ENCODE assay signal across 25 cellular contexts in the genomic region with DNA sequence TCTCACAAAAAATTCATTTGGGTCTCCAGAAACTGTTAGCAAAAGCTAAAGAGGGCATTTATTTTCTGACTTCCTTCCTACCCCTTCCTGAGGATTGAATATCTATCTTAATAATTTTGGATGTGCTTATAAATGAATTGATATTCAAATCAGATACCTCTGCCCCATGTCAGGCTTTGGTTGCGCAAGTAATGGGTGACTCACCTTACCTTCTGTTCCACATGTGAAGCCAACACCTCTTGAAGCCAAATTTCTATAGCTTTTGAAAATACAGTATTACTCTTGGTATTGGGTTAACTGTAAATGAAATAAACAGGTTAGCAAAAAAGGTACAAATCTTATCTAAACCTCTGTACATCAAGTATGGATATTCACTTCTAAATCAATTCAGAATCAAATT.
"Had no signal": no experiment of that assay in that cellular context is flagged by ENCODE, and none has a peak within 500 bp of the region (broad histone marks: within the 10 kb centered on the region; RNA-seq: fewer than 3 reads in every experiment).

No MANE protein-coding gene starts in this region.

- ATAC-seq: mucosa of descending colon; naive thymus-derived CD4-positive, alpha-beta T cell; natural killer cell treated with Interleukin-12 subunit alpha and Interleukin-12 subunit beta and Interleukin-15 and Interleukin-18, amount 100 ng/mL, for 72 hours; right lobe of liver; stimulated activated memory B cell treated with anti-CD40 and anti-IgM and Interleukin-4, amounts not matched to agents 10 μg/mL and 1 μg/mL and 100 μg/mL, for 72 hours; stimulated activated naive CD8-positive, alpha-beta T cell treated with anti-CD3 and anti-CD28 coated beads, Interleukin-15, Interleukin-2, amounts not matched to agents 100 U/mL and 50 U/mL, for 24 hours had no signal

- DNase-seq: islet precursor cell; left ventricle myocardium inferior; midbrain; mucosa of descending colon; naive thymus-derived CD4-positive, alpha-beta T cell; ovary; right lobe of liver; stimulated activated CD4-positive, alpha-beta T cell treated with anti-CD3 and anti-CD28 coated beads, Interleukin-1b, Interleukin-23, amount 100 ng/mL, for 48 hours; stimulated activated CD4-positive, alpha-beta T cell treated with anti-CD3 and anti-CD28 coated beads, Interleukin-2, amount 100 ng/mL, for 48 hours; stimulated activated CD4-positive, alpha-beta T cell treated with anti-CD3 and anti-CD28 coated beads, Interleukin-4, amount 100 ng/mL, for 4 hours; stimulated activated CD8-positive, alpha-beta memory T cell treated with anti-CD3 and anti-CD28 coated beads, Interleukin-4, amount 100 ng/mL, for 48 hours; stimulated activated naive CD8-positive, alpha-beta T cell treated with anti-CD3 and anti-CD28 coated beads, Interleukin-15, Interleukin-2, amounts not matched to agents 100 U/mL and 50 U/mL, for 24 hours; stomach; testis; thyroid gland; transverse colon; upper lobe of left lung had no signal

- H3K9me3 ChIP-seq: left ventricle myocardium inferior, mucosa of descending colon, ovary, right atrium auricular region, right lobe of liver, stomach, testis, thyroid gland, transverse colon, upper lobe of left lung, vagina had no signal

- H3K27me3 Mint-ChIP-seq: progenitor cell of endocrine pancreas; stimulated activated memory B cell treated with anti-CD40 and anti-IgM and Interleukin-4, amounts not matched to agents 10 μg/mL and 1 μg/mL and 100 μg/mL, for 72 hours had no signal

- H3K4me1 ChIP-seq: right lobe of liver, testis, thyroid gland had no signal

- H3K4me3 ChIP-seq: left ventricle myocardium inferior, lung, mucosa of descending colon, ovary, right atrium auricular region, right lobe of liver, smooth muscle cell, stomach, testis, thyroid gland, transverse colon, upper lobe of left lung, vagina had no signal

- H3K9me3 Mint-ChIP-seq: memory B cell; naive thymus-derived CD4-positive, alpha-beta T cell; natural killer cell treated with Interleukin-12 subunit alpha and Interleukin-12 subunit beta and Interleukin-15 and Interleukin-18, amount 100 ng/mL, for 72 hours; stimulated activated memory B cell treated with anti-CD40 and anti-IgM and Interleukin-4, amounts not matched to agents 10 μg/mL and 1 μg/mL and 100 μg/mL, for 72 hours had no signal

- H3K27me3 ChIP-seq: ovary, right atrium auricular region, right lobe of liver, stomach, testis, thyroid gland, transverse colon, upper lobe of left lung, vagina had no signal

- H3K27ac ChIP-seq: left ventricle myocardium inferior, ovary, right atrium auricular region, right lobe of liver, stomach, testis, thyroid gland, transverse colon, upper lobe of left lung, vagina had no signal

- H3K27ac Mint-ChIP-seq: memory B cell; naive thymus-derived CD4-positive, alpha-beta T cell; natural killer cell treated with Interleukin-12 subunit alpha and Interleukin-12 subunit beta and Interleukin-15 and Interleukin-18, amount 100 ng/mL, for 72 hours; progenitor cell of endocrine pancreas; stimulated activated memory B cell treated with anti-CD40 and anti-IgM and Interleukin-4, amounts not matched to agents 10 μg/mL and 1 μg/mL and 100 μg/mL, for 72 hours had no signal

- H3K36me3 Mint-ChIP-seq: memory B cell; naive thymus-derived CD4-positive, alpha-beta T cell; natural killer cell treated with Interleukin-12 subunit alpha and Interleukin-12 subunit beta and Interleukin-15 and Interleukin-18, amount 100 ng/mL, for 72 hours; stimulated activated memory B cell treated with anti-CD40 and anti-IgM and Interleukin-4, amounts not matched to agents 10 μg/mL and 1 μg/mL and 100 μg/mL, for 72 hours had no signal

- H3K4me1 Mint-ChIP-seq: memory B cell; naive thymus-derived CD4-positive, alpha-beta T cell; stimulated activated memory B cell treated with anti-CD40 and anti-IgM and Interleukin-4, amounts not matched to agents 10 μg/mL and 1 μg/mL and 100 μg/mL, for 72 hours had no signal

- H3K4me3 Mint-ChIP-seq: memory B cell; naive thymus-derived CD4-positive, alpha-beta T cell; natural killer cell treated with Interleukin-12 subunit alpha and Interleukin-12 subunit beta and Interleukin-15 and Interleukin-18, amount 100 ng/mL, for 72 hours; stimulated activated memory B cell treated with anti-CD40 and anti-IgM and Interleukin-4, amounts not matched to agents 10 μg/mL and 1 μg/mL and 100 μg/mL, for 72 hours had no signal

- H3K36me3 ChIP-seq: left ventricle myocardium inferior, ovary, right atrium auricular region, right lobe of liver, stomach, thyroid gland, transverse colon, upper lobe of left lung, vagina had no signal
